ENCODE assay signal across 1 cellular context in genomic region chr2:159133795-159134194, GRCh38.
TF ChIP-seq lines count a peak whose summit lies in the region.

No MANE protein-coding gene starts in this region.

TF ChIP-seq in HepG2, 621 proteins besides CTCF, POLR2A, EP300 and RAD21 (continued from another document):
- no peak for TF ChIP-seq FOXA1 (IDR thresholded peaks at IDR 0.05)
- TF ChIP-seq FOXA1 (CRISPR knock-in tag; IDR thresholded peaks at IDR 0.05) = no peak
- TF ChIP-seq ZNF383 (CRISPR knock-in tag; IDR thresholded peaks at IDR 0.05; ENCODE audit: borderline replicate concordance) = no peak
- no peak for TF ChIP-seq PTBP1 (IDR thresholded peaks at IDR 0.05; ENCODE audit: low read depth, low read length, poor library complexity, severe bottlenecking)
- TF ChIP-seq GPBP1L1 (CRISPR knock-in tag; IDR thresholded peaks at IDR 0.05) = no peak
- TF ChIP-seq ZNF350 (CRISPR knock-in tag; IDR thresholded peaks at IDR 0.05; ENCODE audit: borderline replicate concordance, low read depth) = no peak
TF ChIP-seq in HepG2: peak in this region for 0.
